ENCODE assay signal across 34 cellular contexts in the genomic region with DNA sequence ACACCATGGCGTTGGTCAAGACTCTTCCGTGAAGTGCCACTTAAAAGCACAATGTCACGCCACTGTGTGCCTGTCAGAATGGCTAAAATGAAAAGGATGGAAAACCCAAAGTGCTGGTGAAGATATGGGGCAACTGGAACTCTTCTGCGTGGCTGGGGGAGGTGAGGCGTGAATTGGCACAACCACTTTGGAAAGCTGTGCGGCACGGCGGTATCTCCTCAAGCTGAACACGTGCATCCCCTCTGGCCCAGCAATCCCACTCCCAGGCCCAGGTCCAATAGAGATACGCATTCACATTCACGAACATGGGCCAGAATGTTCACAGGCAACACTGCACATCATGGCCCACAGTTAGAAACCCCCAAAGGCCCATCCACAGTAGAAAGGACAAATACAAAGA. TPM values are rescaled to one million over a fixed set of nuclear protein-coding genes. Genes with fewer than 3 reads are reported as not detected.
"Had no signal": no experiment of that assay in that cellular context is flagged by ENCODE, and none has a peak within 500 bp of the region (broad histone marks: within the 10 kb centered on the region; RNA-seq: fewer than 3 reads in every experiment).

No MANE protein-coding gene starts in this region.

- H3K4me1 ChIP-seq: thyroid gland, vagina had no signal

- DNase-seq: activated CD4-positive, alpha-beta T cell treated with anti-CD3 and anti-CD28 coated beads for 4 hours; activated CD4-positive, alpha-beta T cell treated with anti-CD3 and anti-CD28 coated beads, Interleukin-2, amount 50 U/mL, for 4 hours; activated CD4-positive, CD25-positive, alpha-beta regulatory T cell; activated CD8-positive, alpha-beta memory T cell treated with anti-CD3 and anti-CD28 coated beads, Interleukin-2, amount 50 U/mL, for 4 hours; activated gamma-delta T cell; activated naive CD8-positive, alpha-beta T cell treated with anti-CD3 and anti-CD28 coated beads, Interleukin-2, amount 50 U/mL, for 24 hours; activated T-cell treated with anti-CD3 and anti-CD28 coated beads, Interleukin-2, amount 50 U/mL, for 1 hour; amygdala; dorsolateral prefrontal cortex; effector memory CD4-positive, alpha-beta T cell; foreskin fibroblast; heart right ventricle; left lung; sigmoid colon; small intestine; stimulated activated CD4-positive, alpha-beta T cell treated with anti-CD3 and anti-CD28 coated beads, Interleukin-1b, Interleukin-23, amount 100 ng/mL, for 48 hours; stimulated activated CD4-positive, alpha-beta T cell treated with anti-CD3 and anti-CD28 coated beads, Interleukin-4, amount 100 ng/mL, for 4 hours; stimulated activated naive B cell treated with anti-CD40 and anti-IgM and Interleukin-4, amounts not matched to agents 10 μg/mL and 1 μg/mL and 100 μg/mL, for 72 hours; stomach; thyroid gland; upper lobe of left lung had no signal

- H3K4me1 Mint-ChIP-seq: activated naive CD4-positive, alpha-beta T cell treated with anti-CD3 and anti-CD28 coated beads, Interleukin-2, amount 50 U/mL, for 24 hours had no signal

- H3K9me3 ChIP-seq: heart right ventricle, left lung, mucosa of descending colon, sigmoid colon, stomach, thyroid gland, upper lobe of left lung, vagina had no signal

- H3K36me3 Mint-ChIP-seq: natural killer cell treated with Interleukin-12 subunit alpha and Interleukin-12 subunit beta and Interleukin-15 and Interleukin-18, amount 100 ng/mL, for 72 hours had no signal

- H3K4me3 ChIP-seq: dorsolateral prefrontal cortex, heart right ventricle, left lung, mucosa of descending colon, sigmoid colon, stomach, thyroid gland, upper lobe of left lung, vagina had no signal

- ATAC-seq: activated naive CD8-positive, alpha-beta T cell treated with anti-CD3 and anti-CD28 coated beads, Interleukin-2, amount 50 U/mL, for 24 hours; left lung; mucosa of descending colon; natural killer cell treated with Interleukin-12 subunit alpha and Interleukin-12 subunit beta and Interleukin-15 and Interleukin-18, amount 100 ng/mL, for 72 hours; stimulated activated naive B cell treated with anti-CD40 and anti-IgM and Interleukin-4, amounts not matched to agents 10 μg/mL and 1 μg/mL and 100 μg/mL, for 72 hours had no signal

- H3K9me3 Mint-ChIP-seq: activated naive CD4-positive, alpha-beta T cell treated with anti-CD3 and anti-CD28 coated beads, Interleukin-2, amount 50 U/mL, for 24 hours; activated naive CD8-positive, alpha-beta T cell treated with anti-CD3 and anti-CD28 coated beads, Interleukin-2, amount 50 U/mL, for 24 hours; central memory CD8-positive, alpha-beta T cell; natural killer cell treated with Interleukin-12 subunit alpha and Interleukin-12 subunit beta and Interleukin-15 and Interleukin-18, amount 100 ng/mL, for 72 hours had no signal

- H3K27ac Mint-ChIP-seq: activated naive CD4-positive, alpha-beta T cell treated with anti-CD3 and anti-CD28 coated beads, Interleukin-2, amount 50 U/mL, for 24 hours; activated naive CD8-positive, alpha-beta T cell treated with anti-CD3 and anti-CD28 coated beads, Interleukin-2, amount 50 U/mL, for 24 hours; natural killer cell treated with Interleukin-12 subunit alpha and Interleukin-12 subunit beta and Interleukin-15 and Interleukin-18, amount 100 ng/mL, for 72 hours; stimulated activated naive B cell treated with anti-CD40 and anti-IgM and Interleukin-4, amounts not matched to agents 10 μg/mL and 1 μg/mL and 100 μg/mL, for 72 hours had no signal

- H3K27me3 Mint-ChIP-seq: activated naive CD4-positive, alpha-beta T cell treated with anti-CD3 and anti-CD28 coated beads, Interleukin-2, amount 50 U/mL, for 24 hours; activated naive CD8-positive, alpha-beta T cell treated with anti-CD3 and anti-CD28 coated beads, Interleukin-2, amount 50 U/mL, for 24 hours; central memory CD8-positive, alpha-beta T cell; stimulated activated naive B cell treated with anti-CD40 and anti-IgM and Interleukin-4, amounts not matched to agents 10 μg/mL and 1 μg/mL and 100 μg/mL, for 72 hours had no signal

- FAIRE-seq: endothelial cell of umbilical vein, small intestine had no signal

- H3K27ac ChIP-seq: thyroid gland, vagina had no signal

- H3K27me3 ChIP-seq: dorsolateral prefrontal cortex, heart right ventricle, left lung, sigmoid colon, stomach, thyroid gland, upper lobe of left lung, vagina had no signal

- H3K4me3 Mint-ChIP-seq: activated naive CD4-positive, alpha-beta T cell treated with anti-CD3 and anti-CD28 coated beads, Interleukin-2, amount 50 U/mL, for 24 hours; activated naive CD8-positive, alpha-beta T cell treated with anti-CD3 and anti-CD28 coated beads, Interleukin-2, amount 50 U/mL, for 24 hours; central memory CD8-positive, alpha-beta T cell; natural killer cell treated with Interleukin-12 subunit alpha and Interleukin-12 subunit beta and Interleukin-15 and Interleukin-18, amount 100 ng/mL, for 72 hours; stimulated activated naive B cell treated with anti-CD40 and anti-IgM and Interleukin-4, amounts not matched to agents 10 μg/mL and 1 μg/mL and 100 μg/mL, for 72 hours had no signal

RNA-seq across cellular contexts. Expression of a gene that starts 10.4 kb away (rescaled TPM):
- total RNA-seq: endothelial cell of umbilical vein; kidney epithelial cell; left lung; lung microvascular endothelial cell; mesenteric fat pad; mucosa of descending colon; myocyte; natural killer cell treated with Interleukin-12 subunit alpha and Interleukin-12 subunit beta and Interleukin-15 and Interleukin-18, amount 100 ng/mL, for 72 hours; osteocyte; posterior vena cava; sigmoid colon; stomach; T-helper 1 cell treated with Interleukin-12 subunit alpha and Interleukin-12 subunit beta and Interleukin-4 antibody, amounts not matched to agents 30 ng/mL and 1 ng/mL, for 36 hours; vagina had no signal

RNA-seq across cellular contexts. Expression of a gene that starts 11.3 kb away (rescaled TPM):
- total RNA-seq: endothelial cell of umbilical vein; kidney epithelial cell; lung microvascular endothelial cell; mesenteric fat pad; mucosa of descending colon; myocyte; natural killer cell treated with Interleukin-12 subunit alpha and Interleukin-12 subunit beta and Interleukin-15 and Interleukin-18, amount 100 ng/mL, for 72 hours; osteocyte; posterior vena cava; sigmoid colon; stomach; T-helper 1 cell treated with Interleukin-12 subunit alpha and Interleukin-12 subunit beta and Interleukin-4 antibody, amounts not matched to agents 30 ng/mL and 1 ng/mL, for 36 hours; thyroid gland; upper lobe of left lung; vagina had no signal
